Comparison of ENCODE assay signal across 1 cellular context in the genomic region with DNA sequence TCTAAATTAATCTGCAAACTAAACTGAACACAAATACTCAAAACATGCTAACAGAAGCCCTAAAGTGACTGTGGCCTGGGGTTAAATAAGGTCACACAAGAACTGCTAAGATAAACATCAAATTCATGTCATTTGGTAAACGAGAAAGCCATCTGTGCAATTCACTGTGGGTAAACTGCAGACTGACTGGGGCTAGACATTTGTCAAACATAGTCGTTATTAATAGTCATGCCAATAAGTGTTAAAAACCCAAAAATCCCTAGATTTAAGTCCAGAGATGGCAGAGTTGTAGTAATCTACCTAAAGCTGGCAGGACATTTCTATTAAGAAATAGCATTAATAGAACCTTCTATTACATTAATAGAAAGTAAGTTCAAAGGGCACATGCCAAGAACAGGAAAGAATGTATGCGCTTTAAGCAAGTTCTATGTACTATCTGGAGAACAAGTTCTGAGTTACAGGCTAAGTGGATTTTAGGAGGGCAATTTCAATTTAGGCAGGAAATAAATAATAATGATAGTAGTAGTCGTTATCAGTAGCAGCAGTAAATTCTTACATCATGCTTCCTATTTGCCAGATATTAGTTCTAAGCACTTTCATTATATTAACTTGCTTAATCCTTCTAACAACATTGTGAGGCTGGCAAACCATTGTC.
A peak's percentile ranks its signal among the peaks of the same experiment; 100 is the strongest.
TF ChIP-seq lines count a peak whose summit lies in the region.

No MANE protein-coding gene starts in this region.

TF ChIP-seq in GM12878, 131 proteins besides CTCF, POLR2A, EP300 and RAD21:
- TF ChIP-seq MEF2B (IDR thresholded peaks at IDR 0.05; ENCODE audit: partially characterized antibody, poor library complexity, severe bottlenecking): peak; percentile 43
- TF ChIP-seq BMI1 (IDR thresholded peaks at IDR 0.05; ENCODE audit: borderline replicate concordance): 0 out of 2 replicates have a peak, but pooled peaks have one; percentile 33
- peak; percentile 31; the same call in 1 of the 2 replicates for TF ChIP-seq MTA2 (IDR thresholded peaks at IDR 0.05; ENCODE audit: low read depth)
- TF ChIP-seq HDGF (IDR thresholded peaks at IDR 0.05): no peak
- TF ChIP-seq, protein P1, sequence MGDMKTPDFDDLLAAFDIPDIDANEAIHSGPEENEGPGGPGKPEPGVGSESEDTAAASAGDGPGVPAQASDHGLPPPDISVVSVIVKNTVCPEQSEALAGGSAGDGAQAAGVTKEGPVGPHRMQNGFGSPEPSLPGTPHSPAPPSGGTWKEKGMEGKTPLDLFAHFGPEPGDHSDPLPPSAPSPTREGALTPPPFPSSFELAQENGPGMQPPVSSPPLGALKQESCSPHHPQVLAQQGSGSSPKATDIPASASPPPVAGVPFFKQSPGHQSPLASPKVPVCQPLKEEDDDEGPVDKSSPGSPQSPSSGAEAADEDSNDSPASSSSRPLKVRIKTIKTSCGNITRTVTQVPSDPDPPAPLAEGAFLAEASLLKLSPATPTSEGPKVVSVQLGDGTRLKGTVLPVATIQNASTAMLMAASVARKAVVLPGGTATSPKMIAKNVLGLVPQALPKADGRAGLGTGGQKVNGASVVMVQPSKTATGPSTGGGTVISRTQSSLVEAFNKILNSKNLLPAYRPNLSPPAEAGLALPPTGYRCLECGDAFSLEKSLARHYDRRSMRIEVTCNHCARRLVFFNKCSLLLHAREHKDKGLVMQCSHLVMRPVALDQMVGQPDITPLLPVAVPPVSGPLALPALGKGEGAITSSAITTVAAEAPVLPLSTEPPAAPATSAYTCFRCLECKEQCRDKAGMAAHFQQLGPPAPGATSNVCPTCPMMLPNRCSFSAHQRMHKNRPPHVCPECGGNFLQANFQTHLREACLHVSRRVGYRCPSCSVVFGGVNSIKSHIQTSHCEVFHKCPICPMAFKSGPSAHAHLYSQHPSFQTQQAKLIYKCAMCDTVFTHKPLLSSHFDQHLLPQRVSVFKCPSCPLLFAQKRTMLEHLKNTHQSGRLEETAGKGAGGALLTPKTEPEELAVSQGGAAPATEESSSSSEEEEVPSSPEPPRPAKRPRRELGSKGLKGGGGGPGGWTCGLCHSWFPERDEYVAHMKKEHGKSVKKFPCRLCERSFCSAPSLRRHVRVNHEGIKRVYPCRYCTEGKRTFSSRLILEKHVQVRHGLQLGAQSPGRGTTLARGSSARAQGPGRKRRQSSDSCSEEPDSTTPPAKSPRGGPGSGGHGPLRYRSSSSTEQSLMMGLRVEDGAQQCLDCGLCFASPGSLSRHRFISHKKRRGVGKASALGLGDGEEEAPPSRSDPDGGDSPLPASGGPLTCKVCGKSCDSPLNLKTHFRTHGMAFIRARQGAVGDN (IDR thresholded peaks at IDR 0.05): 0 out of 2 replicates have a peak, but pooled peaks have one; percentile 58
- TF ChIP-seq NR2F1 (conservative IDR thresholded peaks at IDR 0.05): peak; percentile 76
- 0 out of 2 replicates have a peak, but pooled peaks have one; percentile 21 for TF ChIP-seq ATF2 (IDR thresholded peaks at IDR 0.05; ENCODE audit: low read length)
- TF ChIP-seq SUZ12 (IDR thresholded peaks at IDR 0.05; ENCODE audit: unreplicated experiment): no peak
- TF ChIP-seq NFIC (IDR thresholded peaks at IDR 0.05; ENCODE audit: low read depth, low read length): peak; percentile 46
- no peak for TF ChIP-seq BACH1 (IDR thresholded peaks at IDR 0.05; ENCODE audit: borderline replicate concordance)
- TF ChIP-seq, protein P2, sequence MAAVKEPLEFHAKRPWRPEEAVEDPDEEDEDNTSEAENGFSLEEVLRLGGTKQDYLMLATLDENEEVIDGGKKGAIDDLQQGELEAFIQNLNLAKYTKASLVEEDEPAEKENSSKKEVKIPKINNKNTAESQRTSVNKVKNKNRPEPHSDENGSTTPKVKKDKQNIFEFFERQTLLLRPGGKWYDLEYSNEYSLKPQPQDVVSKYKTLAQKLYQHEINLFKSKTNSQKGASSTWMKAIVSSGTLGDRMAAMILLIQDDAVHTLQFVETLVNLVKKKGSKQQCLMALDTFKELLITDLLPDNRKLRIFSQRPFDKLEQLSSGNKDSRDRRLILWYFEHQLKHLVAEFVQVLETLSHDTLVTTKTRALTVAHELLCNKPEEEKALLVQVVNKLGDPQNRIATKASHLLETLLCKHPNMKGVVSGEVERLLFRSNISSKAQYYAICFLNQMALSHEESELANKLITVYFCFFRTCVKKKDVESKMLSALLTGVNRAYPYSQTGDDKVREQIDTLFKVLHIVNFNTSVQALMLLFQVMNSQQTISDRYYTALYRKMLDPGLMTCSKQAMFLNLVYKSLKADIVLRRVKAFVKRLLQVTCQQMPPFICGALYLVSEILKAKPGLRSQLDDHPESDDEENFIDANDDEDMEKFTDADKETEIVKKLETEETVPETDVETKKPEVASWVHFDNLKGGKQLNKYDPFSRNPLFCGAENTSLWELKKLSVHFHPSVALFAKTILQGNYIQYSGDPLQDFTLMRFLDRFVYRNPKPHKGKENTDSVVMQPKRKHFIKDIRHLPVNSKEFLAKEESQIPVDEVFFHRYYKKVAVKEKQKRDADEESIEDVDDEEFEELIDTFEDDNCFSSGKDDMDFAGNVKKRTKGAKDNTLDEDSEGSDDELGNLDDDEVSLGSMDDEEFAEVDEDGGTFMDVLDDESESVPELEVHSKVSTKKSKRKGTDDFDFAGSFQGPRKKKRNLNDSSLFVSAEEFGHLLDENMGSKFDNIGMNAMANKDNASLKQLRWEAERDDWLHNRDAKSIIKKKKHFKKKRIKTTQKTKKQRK (IDR thresholded peaks at IDR 0.05; ENCODE audit: low read depth, low read length): no peak
- TF ChIP-seq RUNX3 (IDR thresholded peaks at IDR 0.05; ENCODE audit: low read length): peak; percentile 38
- 0 out of 2 replicates have a peak, but pooled peaks have one; percentile 21 for TF ChIP-seq BCL11A (IDR thresholded peaks at IDR 0.05; ENCODE audit: low read depth, low read length)
- no peak for TF ChIP-seq HDAC2 (IDR thresholded peaks at IDR 0.05)
- TF ChIP-seq TBL1XR1 (IDR thresholded peaks at IDR 0.05; ENCODE audit: low read depth, low read length): 0 out of 2 replicates have a peak, but pooled peaks have one; percentile 22
- peak; percentile 24; the same call in 1 of the 2 replicates for TF ChIP-seq NR2C1 (IDR thresholded peaks at IDR 0.05)
- TF ChIP-seq SKIL (IDR thresholded peaks at IDR 0.05; ENCODE audit: low read depth, poor library complexity, severe bottlenecking): peak; percentile 61
